24 cellular contexts compared by ENCODE assay signal in genomic region chr9:18857334-18857733, GRCh38.
"Had no signal": no experiment of that assay in that cellular context is flagged by ENCODE, and none has a peak within 500 bp of the region (broad histone marks: within the 10 kb centered on the region; RNA-seq: fewer than 3 reads in every experiment).

No MANE protein-coding gene starts in this region.

- DNase-seq: activated CD4-positive, alpha-beta T cell treated with anti-CD3 and anti-CD28 coated beads, Interleukin-2, amount 50 U/mL, for 1 hour; activated CD8-positive, alpha-beta T cell treated with anti-CD3 and anti-CD28 coated beads for 36 hours; activated naive CD4-positive, alpha-beta T cell; activated T-cell treated with anti-CD3 and anti-CD28 coated beads, Interleukin-2, amount 50 U/mL, for 4 hours; anterior cingulate cortex; effector memory CD8-positive, alpha-beta T cell; head of caudate nucleus; hippocampal formation; kidney; left colon; naive B cell; nephron progenitor cell; pancreas; SK-N-SH; stimulated activated naive CD4-positive, alpha-beta T cell; SW 1271; T-helper 9 cell; transverse colon had no signal

- H3K27ac ChIP-seq: cardiac muscle cell, coronary artery, pancreas, prostate gland, transverse colon had no signal

- H3K4me1 ChIP-seq: prostate gland had no signal

- H3K4me3 ChIP-seq: cardiac muscle cell, coronary artery, pancreas, prostate gland, transverse colon had no signal

- ATAC-seq: activated CD8-positive, alpha-beta T cell treated with anti-CD3 and anti-CD28 coated beads for 36 hours; activated naive CD4-positive, alpha-beta T cell treated with anti-CD3 and anti-CD28 coated beads, Interleukin-2, amount 50 U/mL, for 72 hours; activated T-cell treated with anti-CD3 and anti-CD28 coated beads, Interleukin-2, amount 50 U/mL, for 4 hours; activated T-helper 17 cell treated with anti-CD3 and anti-CD28 coated beads, Interleukin-2, amount 50 U/mL, for 72 hours; effector memory CD8-positive, alpha-beta T cell; left colon; pancreas; WTC11 had no signal

- H3K27me3 ChIP-seq: cardiac muscle cell, pancreas, transverse colon had no signal

- H3K36me3 ChIP-seq: cardiac muscle cell, pancreas, prostate gland, transverse colon had no signal

- H3K9me3 ChIP-seq: pancreas, prostate gland, SK-N-SH, transverse colon had no signal
